In the genomic region with DNA sequence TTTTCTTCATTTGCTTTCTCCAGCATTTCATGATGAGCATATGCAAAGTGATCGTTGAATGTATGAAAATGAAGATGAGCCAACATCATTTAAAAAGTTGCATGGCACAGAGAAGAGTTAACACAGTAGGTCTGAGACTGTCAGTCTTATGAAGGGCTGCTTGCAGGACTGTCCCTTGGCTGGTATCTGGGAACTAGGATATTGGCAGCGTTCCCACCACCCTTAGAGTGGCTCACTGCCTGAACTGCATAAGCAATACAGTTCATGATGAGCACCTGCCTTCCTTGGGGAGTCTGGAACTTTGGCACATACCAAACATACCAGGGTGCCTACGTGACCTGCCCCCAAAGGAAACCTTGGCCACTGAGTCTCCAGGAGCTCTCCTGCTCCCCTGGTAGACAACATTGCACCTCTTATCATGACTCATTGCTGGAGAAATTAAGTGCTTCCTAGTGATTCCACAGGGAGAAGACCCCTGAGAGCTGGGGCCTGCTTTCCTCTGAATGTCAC, we compare ENCODE assay signal across 29 cellular contexts.
DNase-seq lines count a peak whose midpoint lies in the region; ATAC-seq and TF ChIP-seq lines count a peak whose summit lies in the region.
"Had no signal": no experiment of that assay in that cellular context is flagged by ENCODE, and none has a peak within 500 bp of the region (broad histone marks: within the 10 kb centered on the region; RNA-seq: fewer than 3 reads in every experiment).

No MANE protein-coding gene starts in this region.

- DNase-seq in heart left ventricle (peak in 4 of 5 donors; percentile 24 to 40 (median 34)), right atrium auricular region (ENCODE audit: low spot score) (no peak), NCI-H446 (lab: John Stamatoyannopoulos, UW) (peak; percentile 36 to 75), glutamatergic neuron (no peak), NCI-H128 (lab: John Stamatoyannopoulos, UW; ENCODE audit: unreplicated experiment) (no peak)
- DNase-seq: activated naive CD4-positive, alpha-beta T cell treated with anti-CD3 and anti-CD28 coated beads for 36 hours; adrenal gland; brain microvascular endothelial cell; Calu3; effector memory CD4-positive, alpha-beta T cell; erythroblast; mesenchymal stem cell; NK-92 treated with Interleukin-12 subunit alpha and Interleukin-12 subunit beta, amount 100 ng/mL, for 24 hours; PC-3; posterior cingulate gyrus; right lobe of liver; SIG-M5; stimulated activated CD4-positive, alpha-beta T cell treated with anti-CD3 and anti-CD28 coated beads, Interleukin-4, amount 100 ng/mL, for 24 hours; SW 1271; T1000 had no signal

- TF ChIP-seq CTCF in heart left ventricle (IDR thresholded peaks at IDR 0.05): no peak
- TF ChIP-seq CTCF in right atrium auricular region (IDR thresholded peaks at IDR 0.05): no peak
- no peak for TF ChIP-seq CTCF in glutamatergic neuron (IDR thresholded peaks at IDR 0.05; ENCODE audit: partially characterized antibody, unreplicated experiment)

- ATAC-seq in heart left ventricle (peak; percentile 58 to 78 (median 60)), GM21515 (IDR thresholded peaks at IDR 0.05; ENCODE audit: unreplicated experiment) (no peak), HG02571 (IDR thresholded peaks at IDR 0.05; ENCODE audit: unreplicated experiment) (no peak)
- ATAC-seq: HCT116; PC-3; right lobe of liver; stimulated activated effector memory CD8-positive, alpha-beta T cell treated with anti-CD3 and anti-CD28 coated beads, Interleukin-12 subunit alpha, Interleukin-12 subunit beta, amount 100 ng/mL, for 72 hours had no signal

- H3K36me3 ChIP-seq in heart left ventricle (no peaks in the 10 kb centered on the region), right atrium auricular region (no peaks in the 10 kb centered on the region)
- H3K36me3 ChIP-seq: adrenal gland, brain microvascular endothelial cell, right lobe of liver had no signal

- 47 to 65% (median 57%) methylated on average over 3 of the region's 3 CpGs for WGBS in heart left ventricle, 4 donors

- H3K4me1 ChIP-seq in heart left ventricle (no peaks in the 10 kb centered on the region), right atrium auricular region (no peaks in the 10 kb centered on the region)
- H3K4me1 ChIP-seq: adrenal gland, right lobe of liver had no signal

- peak overlapping the region; percentile 94 for H3K27ac Mint-ChIP-seq in glutamatergic neuron (ENCODE audit: unreplicated experiment)
- H3K27ac Mint-ChIP-seq: activated naive CD4-positive, alpha-beta T cell treated with anti-CD3 and anti-CD28 coated beads for 36 hours; CD14-positive monocyte; stimulated activated effector memory CD8-positive, alpha-beta T cell treated with anti-CD3 and anti-CD28 coated beads, Interleukin-12 subunit alpha, Interleukin-12 subunit beta, amount 100 ng/mL, for 72 hours; type B pancreatic cell had no signal

- H3K4me3 ChIP-seq in heart left ventricle (no peak overlapping the region), right atrium auricular region (no peak overlapping the region)
- H3K4me3 ChIP-seq: adrenal gland, coronary artery, right lobe of liver had no signal

- intact Hi-C loops in heart left ventricle (cut with DNase I): no loop called here

- H3K4me1 Mint-ChIP-seq in glutamatergic neuron (ENCODE audit: low read depth, unreplicated experiment): peaks cover 78% of the 10 kb centered on the region
- H3K4me1 Mint-ChIP-seq: CD14-positive monocyte; stimulated activated effector memory CD8-positive, alpha-beta T cell treated with anti-CD3 and anti-CD28 coated beads, Interleukin-12 subunit alpha, Interleukin-12 subunit beta, amount 100 ng/mL, for 72 hours had no signal

- peaks cover 0 to 3% (median 0%) of the 10 kb centered on the region in 9 donors for H3K27me3 ChIP-seq in heart left ventricle
- H3K27me3 ChIP-seq in right atrium auricular region: no peaks in the 10 kb centered on the region
- H3K27me3 ChIP-seq: adrenal gland, brain microvascular endothelial cell, right lobe of liver had no signal

- peak overlapping the region; percentile 53 for H3K4me3 Mint-ChIP-seq in glutamatergic neuron (ENCODE audit: unreplicated experiment)
- H3K4me3 Mint-ChIP-seq: activated naive CD4-positive, alpha-beta T cell treated with anti-CD3 and anti-CD28 coated beads for 36 hours; CD14-positive monocyte; stimulated activated effector memory CD8-positive, alpha-beta T cell treated with anti-CD3 and anti-CD28 coated beads, Interleukin-12 subunit alpha, Interleukin-12 subunit beta, amount 100 ng/mL, for 72 hours; type B pancreatic cell had no signal

- H3K9me3 Mint-ChIP-seq in glutamatergic neuron (ENCODE audit: unreplicated experiment): peaks cover 21% of the 10 kb centered on the region
- H3K9me3 Mint-ChIP-seq: type B pancreatic cell had no signal

- TF ChIP-seq POLR2A in heart left ventricle (IDR thresholded peaks at IDR 0.05): no peak

- peaks cover 19% of the 10 kb centered on the region for H3K27me3 Mint-ChIP-seq in glutamatergic neuron (ENCODE audit: unreplicated experiment)
- H3K27me3 Mint-ChIP-seq: type B pancreatic cell had no signal

- no peak overlapping the region for H3K27ac ChIP-seq in heart left ventricle
- no peak overlapping the region for H3K27ac ChIP-seq in right atrium auricular region
- H3K27ac ChIP-seq: adrenal gland, brain microvascular endothelial cell, coronary artery, HL-60, KMS-11, right lobe of liver had no signal

- H3K36me3 Mint-ChIP-seq in glutamatergic neuron (ENCODE audit: unreplicated experiment): peaks cover 13% of the 10 kb centered on the region
- H3K36me3 Mint-ChIP-seq: CD14-positive monocyte; stimulated activated effector memory CD8-positive, alpha-beta T cell treated with anti-CD3 and anti-CD28 coated beads, Interleukin-12 subunit alpha, Interleukin-12 subunit beta, amount 100 ng/mL, for 72 hours; type B pancreatic cell had no signal

- peaks cover 0 to 5% (median 0%) of the 10 kb centered on the region in 12 donors for H3K9me3 ChIP-seq in heart left ventricle
- H3K9me3 ChIP-seq in right atrium auricular region: no peaks in the 10 kb centered on the region
- H3K9me3 ChIP-seq: adrenal gland, right lobe of liver had no signal

Comparison
In these comparisons a context has a peak if more than half of its experiments do, and no peak if none do; other contexts are left out.
1. DNase-seq: peak in heart left ventricle (4 of 5) and NCI-H446 (2 of 2); none in right atrium auricular region (single experiment), glutamatergic neuron (single experiment) and NCI-H128 (single experiment).
2. ATAC-seq: peak in heart left ventricle (4 of 4); none in GM21515 (single experiment) and HG02571 (single experiment).